Comparison of ENCODE assay signal across 17 cellular contexts in genomic region chr1:198171667-198172294, GRCh38. TPM values are rescaled to one million over a fixed set of nuclear protein-coding genes. Genes with fewer than 3 reads are reported as not detected.
DNase-seq lines count a peak whose midpoint lies in the region; ATAC-seq and TF ChIP-seq lines count a peak whose summit lies in the region.
"Had no signal": no experiment of that assay in that cellular context is flagged by ENCODE, and none has a peak within 500 bp of the region (broad histone marks: within the 10 kb centered on the region; RNA-seq: fewer than 3 reads in every experiment).

No MANE protein-coding gene starts in this region.

- H4K20me1 ChIP-seq in MM.1S (ENCODE audit: insufficient read depth, low read length) = peaks cover 18% of the 10 kb centered on the region; the same call in 1 of the 2 replicates

- no peak overlapping the region for H3K4me2 ChIP-seq in MM.1S (ENCODE audit: low read depth, low read length)

- H3K4me1 ChIP-seq in MM.1S (ENCODE audit: low read length) = no peaks in the 10 kb centered on the region

- TF ChIP-seq CTCF in progenitor cell of endocrine pancreas (IDR thresholded peaks at IDR 0.05; ENCODE audit: unreplicated experiment) (no peak), MM.1S (IDR thresholded peaks at IDR 0.05; ENCODE audit: low read length) (no peak)

- H2AFZ ChIP-seq in MM.1S (ENCODE audit: low read length) = no peak overlapping the region
- H2AFZ ChIP-seq: parathyroid adenoma had no signal

- peaks cover 99% of the 10 kb centered on the region for H3K79me2 ChIP-seq in MM.1S (ENCODE audit: low read length)

- H3K27ac ChIP-seq in MM.1S (ENCODE audit: low read length) = no peak overlapping the region
- H3K27ac ChIP-seq: foreskin keratinocyte, parathyroid adenoma, RWPE1, tibial artery had no signal

- peaks cover 87% of the 10 kb centered on the region for H3K4me1 Mint-ChIP-seq in activated CD4-positive, alpha-beta T cell treated with anti-CD3 and anti-CD28 coated beads, Interleukin-2, amount 10 ng/mL, durations not matched to agents 7 days and 5 days
- H3K4me1 Mint-ChIP-seq in central memory CD8-positive, alpha-beta T cell = peaks cover 87% of the 10 kb centered on the region
- peaks cover 39% of the 10 kb centered on the region for H3K4me1 Mint-ChIP-seq in progenitor cell of endocrine pancreas (ENCODE audit: low read depth)

- CTCF ChIA-PET in activated CD4-positive, alpha-beta T cell treated with anti-CD3 and anti-CD28 coated beads, Interleukin-2, amount 10 ng/mL, durations not matched to agents 7 days and 5 days (lab: Charles Lee) = interaction anchor here (0.6 to 3.2 kb wide), 6 partner anchors 14 to 248 kb away, joined by 3 to 12 read pairs (median 6); partner anchors contain the start of gene NEK7

- POLR2A ChIA-PET in activated CD4-positive, alpha-beta T cell treated with anti-CD3 and anti-CD28 coated beads, Interleukin-2, amount 10 ng/mL, durations not matched to agents 7 days and 5 days (lab: Charles Lee) = no interaction called here

- peaks cover 11% of the 10 kb centered on the region for H3K36me3 Mint-ChIP-seq in activated CD4-positive, alpha-beta T cell treated with anti-CD3 and anti-CD28 coated beads, Interleukin-2, amount 10 ng/mL, durations not matched to agents 7 days and 5 days (ENCODE audit: low read depth)
- H3K36me3 Mint-ChIP-seq in central memory CD8-positive, alpha-beta T cell (ENCODE audit: insufficient read depth) = peaks cover 13% of the 10 kb centered on the region
- H3K36me3 Mint-ChIP-seq in progenitor cell of endocrine pancreas (ENCODE audit: insufficient read depth) = no peaks in the 10 kb centered on the region

- no peaks in the 10 kb centered on the region for H3K36me3 ChIP-seq in MM.1S (replicated peaks; ENCODE audit: insufficient read depth, low read length)
- H3K36me3 ChIP-seq: spleen, tibial artery had no signal

- ATAC-seq in central memory CD8-positive, alpha-beta T cell (replicated peaks; ENCODE audit: extremely low read depth, poor library complexity, severe bottlenecking) = no peak
- ATAC-seq: foreskin keratinocyte had no signal

- H3K4me3 ChIP-seq in MM.1S (ENCODE audit: low read length) = no peak overlapping the region
- H3K4me3 ChIP-seq: spleen, tibial artery had no signal

- no peaks in the 10 kb centered on the region for H3K27me3 ChIP-seq in MM.1S (replicated peaks; ENCODE audit: insufficient read depth, low read length)
- H3K27me3 ChIP-seq: foreskin keratinocyte, spleen, tibial artery had no signal

- no peaks in the 10 kb centered on the region for H3F3A ChIP-seq in MM.1S (ENCODE audit: insufficient read depth, low read length)

- H3K4me3 Mint-ChIP-seq in activated CD4-positive, alpha-beta T cell treated with anti-CD3 and anti-CD28 coated beads, Interleukin-2, amount 10 ng/mL, durations not matched to agents 7 days and 5 days = no peak overlapping the region
- peak overlapping the region; percentile 31 for H3K4me3 Mint-ChIP-seq in central memory CD8-positive, alpha-beta T cell
- no peak overlapping the region for H3K4me3 Mint-ChIP-seq in progenitor cell of endocrine pancreas (ENCODE audit: low read depth)
- H3K4me3 Mint-ChIP-seq: memory B cell had no signal

- no peak overlapping the region for H3K9ac ChIP-seq in MM.1S (ENCODE audit: low read length)
- H3K9ac ChIP-seq: parathyroid adenoma had no signal

- H3K9me2 ChIP-seq in MM.1S (replicated peaks; ENCODE audit: insufficient read depth, low read length) = no peaks in the 10 kb centered on the region

- peak overlapping the region; percentile 67 for H3K27ac Mint-ChIP-seq in activated CD4-positive, alpha-beta T cell treated with anti-CD3 and anti-CD28 coated beads, Interleukin-2, amount 10 ng/mL, durations not matched to agents 7 days and 5 days
- H3K27ac Mint-ChIP-seq in central memory CD8-positive, alpha-beta T cell (ENCODE audit: low read depth) = peak overlapping the region; percentile 86
- peak overlapping the region; percentile 70 for H3K27ac Mint-ChIP-seq in progenitor cell of endocrine pancreas

- H3K27me3 Mint-ChIP-seq in activated CD4-positive, alpha-beta T cell treated with anti-CD3 and anti-CD28 coated beads, Interleukin-2, amount 10 ng/mL, durations not matched to agents 7 days and 5 days = no peaks in the 10 kb centered on the region
- H3K27me3 Mint-ChIP-seq in central memory CD8-positive, alpha-beta T cell = no peaks in the 10 kb centered on the region
- H3K27me3 Mint-ChIP-seq in progenitor cell of endocrine pancreas = no peaks in the 10 kb centered on the region
- H3K27me3 Mint-ChIP-seq: memory B cell had no signal

- H3K9me3 ChIP-seq in MM.1S (replicated peaks; ENCODE audit: insufficient read depth, low read length) = no peaks in the 10 kb centered on the region
- H3K9me3 ChIP-seq: spleen, tibial artery had no signal

- H3K9me3 Mint-ChIP-seq in activated CD4-positive, alpha-beta T cell treated with anti-CD3 and anti-CD28 coated beads, Interleukin-2, amount 10 ng/mL, durations not matched to agents 7 days and 5 days = peaks cover 3% of the 10 kb centered on the region
- H3K9me3 Mint-ChIP-seq in central memory CD8-positive, alpha-beta T cell = no peaks in the 10 kb centered on the region
- H3K9me3 Mint-ChIP-seq in progenitor cell of endocrine pancreas (ENCODE audit: low read depth) = no peaks in the 10 kb centered on the region
- H3K9me3 Mint-ChIP-seq: memory B cell had no signal

- DNase-seq in activated CD4-positive, alpha-beta T cell treated with anti-CD3 and anti-CD28 coated beads, Interleukin-2, amount 10 ng/mL, durations not matched to agents 7 days and 5 days = no peak
- DNase-seq in activated CD4-positive, alpha-beta T cell treated with anti-CD3 and anti-CD28 coated beads for 4 hours = no peak
- DNase-seq in MV-4-11 (lab: John Stamatoyannopoulos, UW) (peak; percentile 33), progenitor cell of endocrine pancreas (ENCODE audit: low spot score, unreplicated experiment) (no peak), RPMI8226 (no peak), MM.1S (no peak), COR-L47 (lab: John Stamatoyannopoulos, UW) (no peak)
- DNase-seq in central memory CD8-positive, alpha-beta T cell (ENCODE audit: low spot score in 2 of 2) = no peak
- DNase-seq: effector memory CD4-positive, alpha-beta T cell; foreskin keratinocyte; NCI-H1694; NCI-H526 treated with DMSO at 0.1 percent for 48 hours; spleen; tibial artery had no signal

RNA-seq across cellular contexts. Expression of gene NEK7, which starts 15.0 kb away (rescaled TPM):
- 10 to 100 TPM; 49.1 to 49.3 TPM for total RNA-seq in activated CD4-positive, alpha-beta T cell treated with anti-CD3 and anti-CD28 coated beads, Interleukin-2, amount 10 ng/mL, durations not matched to agents 7 days and 5 days
- 23.4 and 25.9 TPM in 2 replicates for total RNA-seq in progenitor cell of endocrine pancreas
